In genomic region chr5:178196986-178197385, GRCh38 we compare ENCODE assay signal across 1 cellular context.
TF ChIP-seq lines count a peak whose summit lies in the region.

No MANE protein-coding gene starts in this region.

TF ChIP-seq in SK-N-SH treated with all-trans-retinoic acid at 6 μM for 48 hours, 23 proteins besides CTCF, POLR2A, EP300 and RAD21 (continued from another document):
- no peak for TF ChIP-seq BACH2 (CRISPR knock-in tag; IDR thresholded peaks at IDR 0.05; ENCODE audit: borderline replicate concordance)
